Comparison of ENCODE assay signal across 14 cellular contexts in the genomic region with DNA sequence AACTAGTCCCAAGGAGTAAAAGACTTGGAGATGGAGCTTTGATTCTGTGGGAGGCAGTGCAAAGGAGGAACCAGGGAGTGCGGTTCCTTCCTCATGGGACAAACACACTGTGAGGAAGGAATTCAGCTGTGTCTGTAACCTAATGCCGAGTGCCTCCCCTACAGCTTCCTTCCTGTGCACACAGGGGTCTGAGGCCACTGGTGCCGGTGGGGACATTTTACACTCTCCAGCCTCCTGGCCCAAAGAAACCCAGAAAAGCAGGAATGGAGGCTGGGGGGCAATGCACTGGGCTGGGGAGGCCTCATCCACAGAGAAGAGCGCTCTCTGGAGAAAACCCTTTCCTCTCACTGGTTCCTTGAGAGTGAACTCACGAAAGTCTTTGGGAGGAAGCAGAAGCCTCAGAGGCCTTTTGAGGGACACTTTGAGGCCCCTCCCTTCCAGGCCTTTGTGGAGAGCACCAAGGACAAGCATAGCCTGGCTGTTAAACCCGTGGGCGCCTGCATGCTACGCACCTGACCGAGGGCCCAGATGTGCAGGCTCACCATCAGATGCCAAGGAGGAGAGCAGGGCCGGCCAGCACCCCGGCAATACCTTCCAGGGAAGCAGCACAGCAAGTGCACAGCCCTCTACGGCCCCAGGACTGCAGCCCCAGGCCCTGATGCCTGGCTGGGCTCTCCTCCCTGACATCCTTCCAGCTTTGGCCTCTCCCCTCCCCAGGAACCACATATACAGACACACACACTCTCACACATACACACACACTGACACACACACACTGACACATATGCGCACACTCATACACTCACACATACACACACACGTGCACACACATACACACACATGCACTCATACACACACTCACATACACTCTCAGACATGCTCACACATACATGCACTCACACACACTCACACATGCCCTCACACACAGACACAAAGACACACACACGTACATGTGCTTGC. TPM values are rescaled to one million over a fixed set of nuclear protein-coding genes. Genes with fewer than 3 reads are reported as not detected.
DNase-seq lines count a peak whose midpoint lies in the region; TF ChIP-seq lines count a peak whose summit lies in the region.
"Had no signal": no experiment of that assay in that cellular context is flagged by ENCODE, and none has a peak within 500 bp of the region (broad histone marks: within the 10 kb centered on the region; RNA-seq: fewer than 3 reads in every experiment).

No MANE protein-coding gene starts in this region.

- H3K27ac ChIP-seq in spleen, result peak overlapping the region in 5 of 8 donors; percentile 46 to 70 (median 61)
- H3K27ac ChIP-seq: epithelial cell of prostate had no signal

- peaks cover 9 to 36% (median 23%) of the 10 kb centered on the region in 6 donors for H3K4me1 ChIP-seq in spleen

- no peaks in the 10 kb centered on the region for H3K27me3 ChIP-seq in spleen (replicated peaks in 1 of 7)

- WGBS in spleen, 5 donors, result 50 to 66% (median 55%) methylated on average over 10 to 15 of the region's 15 CpGs

- TF ChIP-seq CTCF in spleen (IDR thresholded peaks at IDR 0.05 in 8 of 11, conservative IDR thresholded peaks at IDR 0.05 in 3 of 11), result no peak

- H3K4me3 ChIP-seq in spleen, result no peak overlapping the region

- no peak for TF ChIP-seq POLR2A in spleen (IDR thresholded peaks at IDR 0.05)

- no peaks in the 10 kb centered on the region for H3K36me3 ChIP-seq in spleen

- DNase-seq in H4 (ENCODE audit: low spot score) (peak; percentile 2), NOMO-1 treated with DMSO at 0.1 percent for 48 hours (lab: John Stamatoyannopoulos, UW; ENCODE audit: unreplicated experiment) (peak; percentile 20), left kidney (ENCODE audit: low read depth, low spot score) (peak; percentile 90), spleen (no peak), NCI-H1417 treated with DMSO at 0.1 percent for 48 hours (lab: John Stamatoyannopoulos, UW) (no peak), NCI-H1105 (lab: John Stamatoyannopoulos, UW) (no peak), iPS-NIHi11 (ENCODE audit: low spot score) (no peak)
- DNase-seq: activated CD8-positive, alpha-beta memory T cell treated with anti-CD3 and anti-CD28 coated beads, Interleukin-2, amount 50 U/mL, for 4 hours; DMS53; naive B cell; NCI-H2029 treated with DMSO at 0.1 percent for 48 hours; stimulated activated CD4-positive, alpha-beta T cell treated with anti-CD3 and anti-CD28 coated beads, Interleukin-15, amount 100 ng/mL, for 24 hours; stimulated activated naive CD4-positive, alpha-beta T cell had no signal

- H3K9me3 ChIP-seq in spleen, result no peaks in the 10 kb centered on the region

- intact Hi-C loops in spleen (cut with DNase I; ENCODE audit: low total_unique reads), result no loop called here

RNA-seq across cellular contexts. Expression of gene NFKBIA, which starts 52.0 kb away (rescaled TPM):
- total RNA-seq in H4 (2014; rRNA removed; shearing (Covaris generic)), result 39.5 and 41.4 TPM in 2 replicates
- total RNA-seq in spleen, result 100 to 1,000 TPM; 250 to 482 (median 319) TPM
- polyA plus RNA-seq in spleen, result 100 to 1,000 TPM; 107 to 225 (median 149) TPM

Comparison
In these comparisons a context has a peak if more than half of its experiments do, and no peak if none do; other contexts are left out.
1. DNase-seq: peak in H4 (single experiment), NOMO-1 treated with DMSO at 0.1 percent for 48 hours (single experiment) and left kidney (single experiment); none in spleen (single experiment), NCI-H1417 treated with DMSO at 0.1 percent for 48 hours (single experiment), NCI-H1105 (single experiment) and iPS-NIHi11 (single experiment).